Comparison of ENCODE assay signal across 10 cellular contexts in the genomic region with DNA sequence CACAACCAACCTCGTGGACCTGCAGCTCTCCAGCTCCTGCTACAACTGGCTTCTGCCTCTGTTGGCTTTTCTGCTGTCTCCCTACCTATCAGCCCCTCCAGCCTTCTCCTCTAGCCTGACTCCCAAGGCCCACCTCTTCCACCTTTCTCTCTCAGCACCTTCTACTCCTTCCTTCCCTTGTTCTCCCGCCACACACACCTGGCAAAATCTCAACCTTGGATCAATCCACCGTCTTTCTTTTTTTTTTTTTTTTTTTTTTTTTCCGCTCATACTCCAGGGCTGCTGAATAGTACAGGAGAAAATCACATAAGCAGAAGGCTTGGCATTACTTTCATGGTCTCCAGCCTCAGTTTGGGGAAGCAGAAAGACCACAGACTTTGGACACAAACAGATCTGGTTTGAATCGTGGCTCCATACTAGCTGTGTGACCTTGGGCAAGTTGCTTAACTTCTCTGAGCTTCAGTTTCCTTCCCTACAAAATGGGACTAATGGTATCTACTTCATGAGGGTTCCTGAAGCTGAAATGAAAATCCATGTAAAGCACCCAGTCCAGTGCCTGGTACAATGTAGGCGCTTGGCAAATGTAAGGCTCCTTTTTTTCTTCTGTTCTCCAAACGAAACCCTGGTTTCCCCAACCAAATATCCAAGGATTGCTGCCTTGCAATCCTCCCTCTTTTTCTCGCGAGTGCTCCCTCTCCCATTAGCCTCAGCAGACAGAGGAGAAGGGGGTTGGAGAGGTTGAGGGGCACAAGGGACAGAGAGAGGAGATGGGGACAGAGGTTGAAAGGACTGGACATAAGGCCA. TPM values are rescaled to one million over a fixed set of nuclear protein-coding genes. Genes with fewer than 3 reads are reported as not detected.
A peak's percentile ranks its signal among the peaks of the same experiment; 100 is the strongest.
DNase-seq lines count a peak whose midpoint lies in the region; ATAC-seq, FAIRE-seq and TF ChIP-seq lines count a peak whose summit lies in the region.
"Had no signal": no experiment of that assay in that cellular context is flagged by ENCODE, and none has a peak within 500 bp of the region (broad histone marks: within the 10 kb centered on the region; RNA-seq: fewer than 3 reads in every experiment).

No MANE protein-coding gene starts in this region.

- H3K36me3 Mint-ChIP-seq in effector memory CD8-positive, alpha-beta T cell (ENCODE audit: insufficient read depth): no peaks in the 10 kb centered on the region
- no peaks in the 10 kb centered on the region for H3K36me3 Mint-ChIP-seq in naive thymus-derived CD4-positive, alpha-beta T cell

- intact Hi-C loops in naive thymus-derived CD4-positive, alpha-beta T cell (cut with micrococcal nuclease): no loop called here

- CTCF ChIA-PET in A549 (lab: Yijun Ruan, JAX): no interaction called here
- CTCF ChIA-PET in naive thymus-derived CD4-positive, alpha-beta T cell (lab: Charles Lee): no interaction called here

- no peaks in the 10 kb centered on the region for H4K20me1 ChIP-seq in KMS-11 (ENCODE audit: insufficient read depth)

- H3K27ac ChIP-seq in A549 (peak overlapping the region; percentile 92 to 95), KMS-11 (no peak overlapping the region)
- no peak overlapping the region for H3K27ac ChIP-seq in naive thymus-derived CD4-positive, alpha-beta T cell (ENCODE audit: low read depth, low read length)

- ATAC-seq in A549 (no peak; a peak in 1 of 6 replicates), GM21423 (IDR thresholded peaks at IDR 0.05; ENCODE audit: unreplicated experiment) (no peak)
- no peak for ATAC-seq in effector memory CD8-positive, alpha-beta T cell (replicated peaks)
- ATAC-seq in naive thymus-derived CD4-positive, alpha-beta T cell: no peak

- peaks cover 22% of the 10 kb centered on the region for H3K4me1 ChIP-seq in A549
- no peaks in the 10 kb centered on the region for H3K4me1 ChIP-seq in KMS-11 (ENCODE audit: low read depth, poor library complexity, severe bottlenecking)
- H3K4me1 ChIP-seq in naive thymus-derived CD4-positive, alpha-beta T cell (ENCODE audit: control insufficient read depth in 2 of 2, insufficient read depth in 2 of 2, low read length in 2 of 2): no peaks in the 10 kb centered on the region

- H3K4me3 ChIP-seq in A549 (peak overlapping the region; percentile 88), KMS-11 (IDR thresholded peaks at IDR 0.05; ENCODE audit: insufficient read depth, low read depth, low read length) (no peak overlapping the region)
- H3K4me3 ChIP-seq in naive thymus-derived CD4-positive, alpha-beta T cell (ENCODE audit: low read length): no peak overlapping the region

- H3K9ac ChIP-seq in KMS-11: no peak overlapping the region

- H3K4me3 Mint-ChIP-seq in effector memory CD8-positive, alpha-beta T cell: peak overlapping the region; percentile 70
- peak overlapping the region; percentile 11 to 73 (median 64) for H3K4me3 Mint-ChIP-seq in naive thymus-derived CD4-positive, alpha-beta T cell

- H3K36me3 ChIP-seq in KMS-11 (ENCODE audit: insufficient read depth): no peaks in the 10 kb centered on the region
- no peaks in the 10 kb centered on the region for H3K36me3 ChIP-seq in naive thymus-derived CD4-positive, alpha-beta T cell (ENCODE audit: control insufficient read depth in 2 of 3, insufficient read depth in 3 of 3, low read length in 3 of 3)

- FAIRE-seq in A549 (lab: Jason Lieb, UNC): peak; percentile 84
- FAIRE-seq: G401.6 had no signal

- H2AFZ ChIP-seq in KMS-11 (ENCODE audit: low read depth): no peak overlapping the region

- POLR2A ChIA-PET in A549 (lab: Yijun Ruan, JAX): interaction anchor here (3.5 kb wide), 1 partner anchor 35 kb away, joined by 10 read pairs; the partner anchor contains the start of gene GNL3L
- POLR2A ChIA-PET in naive thymus-derived CD4-positive, alpha-beta T cell (lab: Charles Lee): no interaction called here

- H3K9me3 Mint-ChIP-seq in effector memory CD8-positive, alpha-beta T cell: peaks cover 0 to 2% of the 10 kb centered on the region in 2 donors
- peaks cover 0 to 9% (median 1%) of the 10 kb centered on the region in 11 donors for H3K9me3 Mint-ChIP-seq in naive thymus-derived CD4-positive, alpha-beta T cell

- no peak for TF ChIP-seq POLR2A in A549 (IDR thresholded peaks at IDR 0.05; ENCODE audit: low read length)

- DNase-seq in A549 (ENCODE audit: low read depth in 1 of 2, low spot score in 1 of 2) (no peak), COLO829 (ENCODE audit: low spot score) (no peak), kidney tubule cell (ENCODE audit: low spot score) (no peak), SKM-1 (lab: John Stamatoyannopoulos, UW; ENCODE audit: unreplicated experiment) (no peak)
- DNase-seq in effector memory CD8-positive, alpha-beta T cell: no peak
- no peak for DNase-seq in naive thymus-derived CD4-positive, alpha-beta T cell
- DNase-seq: foreskin melanocyte had no signal

- no peak for TF ChIP-seq EP300 in A549 (IDR thresholded peaks at IDR 0.05)

- no peaks in the 10 kb centered on the region for H3K27me3 ChIP-seq in KMS-11 (ENCODE audit: insufficient read depth, low read depth)
- H3K27me3 ChIP-seq in naive thymus-derived CD4-positive, alpha-beta T cell (ENCODE audit: control insufficient read depth in 2 of 2, insufficient read depth in 2 of 2, low read length in 2 of 2): peaks cover 0 to 2% of the 10 kb centered on the region in 2 donors

- H3K4me2 ChIP-seq in A549 (peak overlapping the region; percentile 81), KMS-11 (peak overlapping the region; percentile 17; the same call in 1 of the 2 replicates)

- H3K9me3 ChIP-seq in A549: no peaks in the 10 kb centered on the region
- H3K9me3 ChIP-seq in naive thymus-derived CD4-positive, alpha-beta T cell (ENCODE audit: control insufficient read depth in 2 of 3, low read length in 3 of 3): no peaks in the 10 kb centered on the region

- TF ChIP-seq CTCF in A549 (IDR thresholded peaks at IDR 0.05) (no peak), KMS-11 (conservative IDR thresholded peaks at IDR 0.05; ENCODE audit: low read depth, low read length) (no peak)

- TF ChIP-seq RAD21 in A549 (conservative IDR thresholded peaks at IDR 0.05 in 1 of 2, IDR thresholded peaks at IDR 0.05 in 1 of 2): no peak

- H3K27ac Mint-ChIP-seq in effector memory CD8-positive, alpha-beta T cell: no peak overlapping the region
- no peak overlapping the region for H3K27ac Mint-ChIP-seq in naive thymus-derived CD4-positive, alpha-beta T cell

- no peaks in the 10 kb centered on the region for H3K79me2 ChIP-seq in KMS-11 (ENCODE audit: insufficient read depth, low read depth)

- 83% methylated on average over 8 of the region's 9 CpGs for WGBS in A549 (ENCODE audit: missing lambda C conversion rate)

- peaks cover 48 to 58% of the 10 kb centered on the region in 2 donors for H3K27me3 Mint-ChIP-seq in effector memory CD8-positive, alpha-beta T cell
- peaks cover 24 to 43% (median 30%) of the 10 kb centered on the region in 5 donors for H3K27me3 Mint-ChIP-seq in naive thymus-derived CD4-positive, alpha-beta T cell

- H3K4me1 Mint-ChIP-seq in effector memory CD8-positive, alpha-beta T cell (ENCODE audit: low read depth in 2 of 2): peaks cover 0 to 5% of the 10 kb centered on the region in 2 donors
- H3K4me1 Mint-ChIP-seq in naive thymus-derived CD4-positive, alpha-beta T cell: peaks cover 1 to 13% (median 7%) of the 10 kb centered on the region in 7 donors

TF ChIP-seq in A549, 52 proteins besides CTCF, POLR2A, EP300 and RAD21:
- no peak for TF ChIP-seq CBX2 (IDR thresholded peaks at IDR 0.05; ENCODE audit: borderline replicate concordance, low read depth)
- TF ChIP-seq ZFP36 (IDR thresholded peaks at IDR 0.05; ENCODE audit: borderline replicate concordance, partially characterized antibody): peak; percentile 57

RNA-seq across cellular contexts. Expression of gene FGD1, which starts 1.7 kb away (rescaled TPM):
- polyA plus RNA-seq in A549 (2011; rRNA removed): 1.9 and 2.9 TPM in 2 replicates
- 6.8 and 8.5 TPM in 2 replicates for polyA plus RNA-seq in A549 (2012; cell fraction: cytosol; rRNA removed)
- polyA plus RNA-seq in A549 (2012; cell fraction: nucleus; rRNA removed): 10.8 and 12.2 TPM in 2 replicates
- polyA plus RNA-seq in A549 (2017; fragmentation: RNase III; extraction: RNeasy Plus Mini Kit Qiagen cat#74134 plus additional on column Dnase treatment): 5.1 to 5.8 TPM (median 5.6 TPM) in 3 replicates
- 3.3 and 5.2 TPM in 2 replicates for polyA minus RNA-seq in A549 (2011; rRNA and poly(A)+ RNA removed)
- under 1 TPM in 2 of 5 experiments, not detected in 3; 0.07 to 0.11 TPM for total RNA-seq in naive thymus-derived CD4-positive, alpha-beta T cell
- polyA plus RNA-seq in naive thymus-derived CD4-positive, alpha-beta T cell: 1 to 10 TPM; 1.0 to 1.1 TPM

RNA-seq across cellular contexts. Expression of gene GNL3L, which starts 35.7 kb away (rescaled TPM):
- 51.0 and 51.9 TPM in 2 replicates for polyA plus RNA-seq in A549 (2011; rRNA removed)
- polyA plus RNA-seq in A549 (2012; cell fraction: cytosol; rRNA removed): 22.8 and 24.2 TPM in 2 replicates
- polyA plus RNA-seq in A549 (2012; cell fraction: nucleus; rRNA removed): 24.3 and 29.3 TPM in 2 replicates
- polyA plus RNA-seq in A549 (2017; fragmentation: RNase III; extraction: RNeasy Plus Mini Kit Qiagen cat#74134 plus additional on column Dnase treatment): 20.7 to 22.9 TPM (median 22.7 TPM) in 3 replicates
- 101 and 105 TPM in 2 replicates for polyA minus RNA-seq in A549 (2011; rRNA and poly(A)+ RNA removed)
- total RNA-seq in naive thymus-derived CD4-positive, alpha-beta T cell: 10 to 100 TPM; 32.8 to 55.4 (median 41.8) TPM
- 10 to 100 TPM; 32.9 to 60.9 TPM for polyA plus RNA-seq in naive thymus-derived CD4-positive, alpha-beta T cell

RNA-seq across cellular contexts. Expression of gene TSR2, which starts 54.2 kb away (rescaled TPM):
- 22.4 and 26.9 TPM in 2 replicates for polyA plus RNA-seq in A549 (2011; rRNA removed)
- 28.0 and 35.1 TPM in 2 replicates for polyA plus RNA-seq in A549 (2012; cell fraction: cytosol; rRNA removed)
- 10.5 and 16.7 TPM in 2 replicates for polyA plus RNA-seq in A549 (2012; cell fraction: nucleus; rRNA removed)
- 53.7 to 60.4 TPM (median 57.9 TPM) in 3 replicates for polyA plus RNA-seq in A549 (2017; fragmentation: RNase III; extraction: RNeasy Plus Mini Kit Qiagen cat#74134 plus additional on column Dnase treatment)
- polyA minus RNA-seq in A549 (2011; rRNA and poly(A)+ RNA removed): 3.9 and 5.2 TPM in 2 replicates
- 10 to 100 TPM; 33.6 to 43.3 (median 40.5) TPM for total RNA-seq in naive thymus-derived CD4-positive, alpha-beta T cell
- 10 to 100 TPM; 69.1 to 78.8 TPM for polyA plus RNA-seq in naive thymus-derived CD4-positive, alpha-beta T cell

Comparison
In these comparisons a context has a peak if more than half of its experiments do, and no peak if none do; other contexts are left out.
1. H3K27ac ChIP-seq: peak in A549 (2 of 2); none in KMS-11 (single experiment) and naive thymus-derived CD4-positive, alpha-beta T cell (single experiment).